1 cellular context compared by ENCODE assay signal in the genomic region with DNA sequence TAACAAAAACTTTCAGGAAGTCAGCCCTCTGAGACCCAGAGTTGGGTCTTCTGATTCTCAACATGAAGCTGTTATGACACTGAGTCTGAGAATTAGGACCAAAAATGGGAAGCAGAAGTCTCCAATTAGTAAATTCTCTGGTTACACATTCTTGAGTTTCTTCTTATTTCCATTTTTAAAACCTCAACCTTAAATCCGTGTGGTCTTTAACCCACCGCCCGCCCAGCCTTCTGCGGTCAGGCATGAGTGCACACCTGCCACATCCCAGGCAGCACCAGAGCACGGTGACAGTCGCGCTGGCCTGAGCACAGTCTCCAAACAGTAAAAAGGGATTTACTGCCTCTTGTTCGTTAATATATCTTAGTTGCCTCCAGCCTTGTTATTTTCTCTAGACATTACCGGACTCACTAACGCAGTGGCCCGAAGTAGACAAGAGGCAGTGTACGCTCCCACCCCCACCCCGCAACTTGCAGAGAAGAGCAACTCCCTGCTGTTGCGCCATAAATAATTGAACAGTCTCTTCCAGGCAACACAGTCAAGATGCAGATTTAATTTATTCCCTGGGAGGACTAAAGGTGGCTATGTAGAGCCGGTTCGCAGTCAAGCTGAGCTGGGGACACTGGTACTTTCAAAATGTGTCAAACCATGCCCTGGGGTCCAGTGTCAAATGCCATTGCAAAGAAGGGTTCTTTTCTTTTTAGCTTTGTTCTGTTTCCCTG.
TF ChIP-seq lines count a peak whose summit lies in the region.

No MANE protein-coding gene starts in this region.

TF ChIP-seq in HepG2, 621 proteins besides CTCF, POLR2A, EP300 and RAD21:
- no peak for TF ChIP-seq PHF8 (CRISPR knock-in tag; IDR thresholded peaks at IDR 0.05)
- TF ChIP-seq, protein P1, sequence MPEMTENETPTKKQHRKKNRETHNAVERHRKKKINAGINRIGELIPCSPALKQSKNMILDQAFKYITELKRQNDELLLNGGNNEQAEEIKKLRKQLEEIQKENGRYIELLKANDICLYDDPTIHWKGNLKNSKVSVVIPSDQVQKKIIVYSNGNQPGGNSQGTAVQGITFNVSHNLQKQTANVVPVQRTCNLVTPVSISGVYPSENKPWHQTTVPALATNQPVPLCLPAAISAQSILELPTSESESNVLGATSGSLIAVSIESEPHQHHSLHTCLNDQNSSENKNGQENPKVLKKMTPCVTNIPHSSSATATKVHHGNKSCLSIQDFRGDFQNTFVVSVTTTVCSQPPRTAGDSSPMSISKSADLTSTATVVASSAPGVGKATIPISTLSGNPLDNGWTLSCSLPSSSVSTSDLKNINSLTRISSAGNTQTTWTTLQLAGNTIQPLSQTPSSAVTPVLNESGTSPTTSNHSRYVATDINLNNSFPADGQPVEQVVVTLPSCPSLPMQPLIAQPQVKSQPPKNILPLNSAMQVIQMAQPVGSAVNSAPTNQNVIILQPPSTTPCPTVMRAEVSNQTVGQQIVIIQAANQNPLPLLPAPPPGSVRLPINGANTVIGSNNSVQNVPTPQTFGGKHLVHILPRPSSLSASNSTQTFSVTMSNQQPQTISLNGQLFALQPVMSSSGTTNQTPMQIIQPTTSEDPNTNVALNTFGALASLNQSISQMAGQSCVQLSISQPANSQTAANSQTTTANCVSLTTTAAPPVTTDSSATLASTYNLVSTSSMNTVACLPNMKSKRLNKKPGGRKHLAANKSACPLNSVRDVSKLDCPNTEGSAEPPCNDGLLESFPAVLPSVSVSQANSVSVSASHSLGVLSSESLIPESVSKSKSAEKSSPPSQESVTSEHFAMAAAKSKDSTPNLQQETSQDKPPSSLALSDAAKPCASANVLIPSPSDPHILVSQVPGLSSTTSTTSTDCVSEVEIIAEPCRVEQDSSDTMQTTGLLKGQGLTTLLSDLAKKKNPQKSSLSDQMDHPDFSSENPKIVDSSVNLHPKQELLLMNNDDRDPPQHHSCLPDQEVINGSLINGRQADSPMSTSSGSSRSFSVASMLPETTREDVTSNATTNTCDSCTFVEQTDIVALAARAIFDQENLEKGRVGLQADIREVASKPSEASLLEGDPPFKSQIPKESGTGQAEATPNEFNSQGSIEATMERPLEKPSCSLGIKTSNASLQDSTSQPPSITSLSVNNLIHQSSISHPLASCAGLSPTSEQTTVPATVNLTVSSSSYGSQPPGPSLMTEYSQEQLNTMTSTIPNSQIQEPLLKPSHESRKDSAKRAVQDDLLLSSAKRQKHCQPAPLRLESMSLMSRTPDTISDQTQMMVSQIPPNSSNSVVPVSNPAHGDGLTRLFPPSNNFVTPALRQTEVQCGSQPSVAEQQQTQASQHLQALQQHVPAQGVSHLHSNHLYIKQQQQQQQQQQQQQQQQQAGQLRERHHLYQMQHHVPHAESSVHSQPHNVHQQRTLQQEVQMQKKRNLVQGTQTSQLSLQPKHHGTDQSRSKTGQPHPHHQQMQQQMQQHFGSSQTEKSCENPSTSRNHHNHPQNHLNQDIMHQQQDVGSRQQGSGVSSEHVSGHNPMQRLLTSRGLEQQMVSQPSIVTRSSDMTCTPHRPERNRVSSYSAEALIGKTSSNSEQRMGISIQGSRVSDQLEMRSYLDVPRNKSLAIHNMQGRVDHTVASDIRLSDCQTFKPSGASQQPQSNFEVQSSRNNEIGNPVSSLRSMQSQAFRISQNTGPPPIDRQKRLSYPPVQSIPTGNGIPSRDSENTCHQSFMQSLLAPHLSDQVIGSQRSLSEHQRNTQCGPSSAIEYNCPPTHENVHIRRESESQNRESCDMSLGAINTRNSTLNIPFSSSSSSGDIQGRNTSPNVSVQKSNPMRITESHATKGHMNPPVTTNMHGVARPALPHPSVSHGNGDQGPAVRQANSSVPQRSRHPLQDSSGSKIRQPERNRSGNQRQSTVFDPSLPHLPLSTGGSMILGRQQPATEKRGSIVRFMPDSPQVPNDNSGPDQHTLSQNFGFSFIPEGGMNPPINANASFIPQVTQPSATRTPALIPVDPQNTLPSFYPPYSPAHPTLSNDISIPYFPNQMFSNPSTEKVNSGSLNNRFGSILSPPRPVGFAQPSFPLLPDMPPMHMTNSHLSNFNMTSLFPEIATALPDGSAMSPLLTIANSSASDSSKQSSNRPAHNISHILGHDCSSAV (CRISPR knock-in tag; IDR thresholded peaks at IDR 0.05; ENCODE audit: borderline replicate concordance) = no peak
- no peak for TF ChIP-seq HNRNPL (IDR thresholded peaks at IDR 0.05; ENCODE audit: low read depth, low read length)
- no peak for TF ChIP-seq ATF7-NPFF (CRISPR knock-in tag; IDR thresholded peaks at IDR 0.05; ENCODE audit: low read depth)
